Comparison of ENCODE assay signal across 28 cellular contexts in the genomic region with DNA sequence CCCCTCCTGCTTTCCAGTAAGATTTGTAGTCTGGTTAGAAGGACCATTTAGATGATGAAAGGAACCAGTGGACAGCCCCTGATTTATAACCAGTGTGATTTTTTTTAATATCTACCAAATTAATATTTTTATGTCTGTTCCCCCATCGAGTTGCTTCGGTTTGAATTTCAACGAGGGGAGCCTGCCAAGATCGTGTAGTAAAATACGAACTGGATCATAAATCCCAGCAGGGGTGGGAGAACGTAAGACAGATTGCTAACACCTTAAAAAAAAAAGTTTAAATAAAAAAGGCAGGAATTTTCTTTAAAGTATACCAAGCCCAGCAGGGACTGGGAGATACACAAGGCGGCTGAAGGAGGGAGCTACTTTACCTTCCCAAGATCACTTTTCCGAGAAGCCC.
"Had no signal": no experiment of that assay in that cellular context is flagged by ENCODE, and none has a peak within 500 bp of the region (broad histone marks: within the 10 kb centered on the region; RNA-seq: fewer than 3 reads in every experiment).

No MANE protein-coding gene starts in this region.

- ATAC-seq: activated CD4-positive, CD25-positive, alpha-beta regulatory T cell treated with anti-CD3 and anti-CD28 coated beads, Interleukin-2, amount 50 U/mL, for 24 hours; activated CD8-positive, alpha-beta T cell treated with anti-CD3 and anti-CD28 coated beads for 36 hours; activated T-cell treated with anti-CD3 and anti-CD28 coated beads, Interleukin-2, amount 50 U/mL, for 4 hours; activated T-helper 17 cell treated with anti-CD3 and anti-CD28 coated beads, Interleukin-2, amount 50 U/mL, for 72 hours; effector memory CD8-positive, alpha-beta T cell; foreskin keratinocyte; gastrocnemius medialis; heart left ventricle had no signal

- DNase-seq: activated B cell treated with CpG ODN at 0.5 μM for 24 hours; activated CD4-positive, alpha-beta T cell treated with anti-CD3 and anti-CD28 coated beads for 48 hours; activated CD4-positive, alpha-beta T cell treated with anti-CD3 and anti-CD28 coated beads, Interleukin-2, amount 50 U/mL, for 1 hour; activated CD4-positive, alpha-beta T cell treated with anti-CD3 and anti-CD28 coated beads, Interleukin-2, amount 50 U/mL, for 48 hours; activated CD8-positive, alpha-beta memory T cell treated with anti-CD3 and anti-CD28 coated beads for 24 hours; activated CD8-positive, alpha-beta T cell treated with anti-CD3 and anti-CD28 coated beads for 36 hours; activated effector memory CD4-positive, alpha-beta T cell treated with Interleukin-2 at 50 U/mL for 16 hours; activated gamma-delta T cell treated with Interleukin-2 at 50 U/mL for 16 hours; activated naive CD4-positive, alpha-beta T cell treated with anti-CD3 and anti-CD28 coated beads, Interleukin-2, amount 50 U/mL, for 16 hours; activated naive CD4-positive, alpha-beta T cell treated with Interleukin-2 at 50 U/mL for 16 hours; activated T-cell treated with anti-CD3 and anti-CD28 coated beads, Interleukin-2, amount 50 U/mL, for 4 hours; amniotic stem cell; anterior cingulate cortex; brain microvascular endothelial cell; cortex of kidney; dermis blood vessel endothelial cell; effector CD4-positive, alpha-beta T cell; effector memory CD8-positive, alpha-beta T cell; erythroblast; foreskin keratinocyte; gastrocnemius medialis; glutamatergic neuron; heart left ventricle; T1000; WERI-Rb-1 had no signal

- H3K4me3 ChIP-seq: esophagus muscularis mucosa, gastrocnemius medialis, heart left ventricle had no signal

- H3K4me1 ChIP-seq: esophagus muscularis mucosa, foreskin keratinocyte, heart left ventricle had no signal

- H3K36me3 ChIP-seq: brain microvascular endothelial cell, esophagus muscularis mucosa, gastrocnemius medialis, heart left ventricle, WERI-Rb-1 had no signal

- H3K9me3 ChIP-seq: esophagus muscularis mucosa, gastrocnemius medialis had no signal

- H3K27me3 ChIP-seq: gastrocnemius medialis had no signal

- H3K27ac ChIP-seq: brain microvascular endothelial cell, esophagus muscularis mucosa, foreskin keratinocyte, gastrocnemius medialis, heart left ventricle, WERI-Rb-1 had no signal
